Comparison of ENCODE assay signal across 8 cellular contexts in the genomic region with DNA sequence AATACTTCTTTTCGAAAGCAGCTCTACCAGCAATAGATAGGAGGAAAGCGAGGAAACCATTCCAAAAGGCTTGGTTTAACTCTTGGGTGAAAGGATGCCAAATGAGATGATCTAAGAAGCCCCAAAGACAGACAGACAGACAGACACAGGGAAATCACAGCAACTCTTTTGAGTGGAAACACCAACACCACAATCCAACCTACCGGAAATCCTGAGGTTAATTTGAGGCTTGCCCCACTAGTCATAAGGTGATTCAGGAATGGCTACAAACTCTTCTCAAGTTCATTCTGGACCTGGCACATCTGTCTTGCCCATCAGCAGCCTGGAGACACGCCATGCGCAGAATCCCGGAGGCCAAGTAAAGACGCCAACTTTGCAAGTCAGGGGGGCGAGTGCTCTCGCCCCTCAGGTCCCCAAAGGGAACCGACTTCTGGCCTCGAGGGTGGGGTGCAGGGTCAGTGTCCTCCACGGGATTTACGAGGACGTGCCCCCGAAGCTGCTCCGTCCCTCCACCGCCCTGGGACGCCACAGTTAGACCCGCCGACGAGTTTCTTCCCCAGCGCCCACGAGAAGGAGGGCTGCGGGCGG. TPM values are rescaled to one million over a fixed set of nuclear protein-coding genes. Genes with fewer than 3 reads are reported as not detected.
DNase-seq lines count a peak whose midpoint lies in the region; ATAC-seq, FAIRE-seq and TF ChIP-seq lines count a peak whose summit lies in the region.

No MANE protein-coding gene starts in this region.

- H3K4me3 ChIP-seq in SU-DHL-6 (ENCODE audit: insufficient read depth, low read length, poor library complexity, severe bottlenecking), result peak overlapping the region; percentile 96
- peak overlapping the region; percentile 91 for H3K4me3 ChIP-seq in bronchial epithelial cell (ENCODE audit: low read depth, low read length)
- peak overlapping the region; percentile 96 for H3K4me3 ChIP-seq in kidney epithelial cell (ENCODE audit: low read depth, low read length)

- H3K27ac ChIP-seq in SU-DHL-6 (ENCODE audit: low read depth, low read length), result no peak overlapping the region

- H2AFZ ChIP-seq in SU-DHL-6 (ENCODE audit: low read depth, low read length, severe bottlenecking), result peak overlapping the region; percentile 95

- peak overlapping the region; percentile 73 for H3K9ac ChIP-seq in SU-DHL-6 (ENCODE audit: low read length)

- TF ChIP-seq CTCF in SU-DHL-6 (IDR thresholded peaks at IDR 0.05; ENCODE audit: insufficient read depth, low read length, poor library complexity, severe bottlenecking) (no peak), bronchial epithelial cell (IDR thresholded peaks at IDR 0.05; ENCODE audit: insufficient read depth, low read length, severe bottlenecking) (no peak), kidney epithelial cell (IDR thresholded peaks at IDR 0.05; ENCODE audit: insufficient read depth, low read length, poor library complexity, severe bottlenecking) (no peak)

- no peaks in the 10 kb centered on the region for H3K9me2 ChIP-seq in SU-DHL-6 (replicated peaks; ENCODE audit: insufficient read depth, low read length)

- H3K36me3 ChIP-seq in SU-DHL-6 (ENCODE audit: low read length) (no peaks in the 10 kb centered on the region), bronchial epithelial cell (ENCODE audit: control insufficient read depth, insufficient read depth, low read length) (no peaks in the 10 kb centered on the region), kidney epithelial cell (ENCODE audit: control insufficient read depth, insufficient read depth, low read length) (no peaks in the 10 kb centered on the region)

- H3F3A ChIP-seq in SU-DHL-6 (ENCODE audit: insufficient read depth), result no peaks in the 10 kb centered on the region

- peak overlapping the region; percentile 85 for H3K4me2 ChIP-seq in SU-DHL-6 (ENCODE audit: low read depth, low read length, poor library complexity, severe bottlenecking)

- ATAC-seq in HG02884 (IDR thresholded peaks at IDR 0.05; ENCODE audit: unreplicated experiment), result peak; percentile 23
- ATAC-seq in GM18519 (IDR thresholded peaks at IDR 0.05; ENCODE audit: low FRiP score, unreplicated experiment), result no peak

- peaks cover 4% of the 10 kb centered on the region; the same call in 1 of the 2 replicates for H3K79me2 ChIP-seq in SU-DHL-6 (ENCODE audit: insufficient read depth, low read length)

- no peak for FAIRE-seq in bronchial epithelial cell (lab: Jason Lieb, UNC)

- DNase-seq in DMS 273 (lab: John Stamatoyannopoulos, UW; ENCODE audit: unreplicated experiment) (peak; percentile 73), DMS 273 treated with DMSO at 0.1 percent for 48 hours (lab: John Stamatoyannopoulos, UW) (no peak), bronchial epithelial cell (ENCODE audit: low read depth) (peak; percentile 87), kidney epithelial cell (ENCODE audit: low read depth) (peak; percentile 34)
- DNase-seq in stimulated activated CD4-positive, alpha-beta T cell treated with anti-CD3 and anti-CD28 coated beads, Interleukin-2, amount 100 ng/mL, for 24 hours, result peak; percentile 22 to 39

- H3K9me3 ChIP-seq in SU-DHL-6 (ENCODE audit: insufficient read depth, low read length), result no peaks in the 10 kb centered on the region

- H3K27me3 ChIP-seq in SU-DHL-6 (ENCODE audit: low read length) (no peaks in the 10 kb centered on the region), bronchial epithelial cell (ENCODE audit: control insufficient read depth, insufficient read depth, low read length) (no peaks in the 10 kb centered on the region), kidney epithelial cell (ENCODE audit: control insufficient read depth, insufficient read depth, low read length) (no peaks in the 10 kb centered on the region)

- H4K20me1 ChIP-seq in SU-DHL-6 (ENCODE audit: low read depth, low read length), result no peaks in the 10 kb centered on the region

RNA-seq across cellular contexts. Expression of a gene that starts 0.8 kb away (rescaled TPM):
- total RNA-seq in bronchial epithelial cell (21.1 and 42.2 TPM in 2 replicates), kidney epithelial cell (16.8 and 17.4 TPM in 2 replicates)

RNA-seq across cellular contexts. Expression of a gene that starts 47.7 kb away (rescaled TPM):
- total RNA-seq in bronchial epithelial cell, result 2,039 and 2,641 TPM in 2 replicates
- 2,435 and 2,606 TPM in 2 replicates for total RNA-seq in kidney epithelial cell
